In genomic region chr16:75148311-75149195, GRCh38 we compare ENCODE assay signal across 1 cellular context.
TF ChIP-seq lines count a peak whose summit lies in the region.

ZFP1 (plus strand) TSS chr16:75148524; CDS start chr16:75152952, 4,428 bp downstream.

TF ChIP-seq in HepG2, 621 proteins besides CTCF, POLR2A, EP300 and RAD21 (continued from another document and continues in another):
- peak; percentile 84 for TF ChIP-seq ARID5B (CRISPR knock-in tag; IDR thresholded peaks at IDR 0.05)
- no peak for TF ChIP-seq SIN3B (IDR thresholded peaks at IDR 0.05; ENCODE audit: low read length)
- TF ChIP-seq ZMYM4 (CRISPR knock-in tag; IDR thresholded peaks at IDR 0.05): peak; percentile 82
- peak; percentile 72 for TF ChIP-seq AGO1 (IDR thresholded peaks at IDR 0.05; ENCODE audit: low read depth, low read length, poor library complexity, severe bottlenecking)
- 0 out of 2 replicates have a peak, but pooled peaks have one; percentile 70 for TF ChIP-seq KLF9 (CRISPR knock-in tag; IDR thresholded peaks at IDR 0.05; ENCODE audit: low read depth)
- no peak for TF ChIP-seq ZNF382 (CRISPR knock-in tag; IDR thresholded peaks at IDR 0.05; ENCODE audit: borderline replicate concordance)
- peak; percentile 61; the same call in 1 of the 2 replicates for TF ChIP-seq YEATS2 (CRISPR knock-in tag; IDR thresholded peaks at IDR 0.05; ENCODE audit: borderline replicate concordance)
- TF ChIP-seq CENPX (CRISPR knock-in tag; IDR thresholded peaks at IDR 0.05): no peak
- peak; percentile 98 for TF ChIP-seq RBFOX2 (IDR thresholded peaks at IDR 0.05; ENCODE audit: low read depth, low read length)
- peak; percentile 93 for TF ChIP-seq KAT8 (CRISPR knock-in tag; IDR thresholded peaks at IDR 0.05)
- peak; percentile 82 for TF ChIP-seq MXD1 (CRISPR knock-in tag; IDR thresholded peaks at IDR 0.05)
- no peak for TF ChIP-seq ZNF597 (CRISPR knock-in tag; IDR thresholded peaks at IDR 0.05)
- TF ChIP-seq ZNF12 (CRISPR knock-in tag; IDR thresholded peaks at IDR 0.05): no peak
- no peak for TF ChIP-seq ATF6 (CRISPR knock-in tag; conservative IDR thresholded peaks at IDR 0.05)
- TF ChIP-seq ZNF337 (CRISPR knock-in tag; IDR thresholded peaks at IDR 0.05; ENCODE audit: borderline replicate concordance, low read depth): 0 out of 2 replicates have a peak, but pooled peaks have one; percentile 52
- TF ChIP-seq ZNF407 (CRISPR knock-in tag; IDR thresholded peaks at IDR 0.05; ENCODE audit: not compliant biosample characterization): peak; percentile 93
- TF ChIP-seq FOXO4 (CRISPR knock-in tag; conservative IDR thresholded peaks at IDR 0.05): no peak
- peak; percentile 42; the same call in 1 of the 2 replicates for TF ChIP-seq ZMYM2 (CRISPR knock-in tag; IDR thresholded peaks at IDR 0.05)
- no peak for TF ChIP-seq PBX2 (CRISPR knock-in tag; IDR thresholded peaks at IDR 0.05)
- peak; percentile 97 for TF ChIP-seq HOXA5 (CRISPR knock-in tag; IDR thresholded peaks at IDR 0.05)
- no peak for TF ChIP-seq MTF2 (CRISPR knock-in tag; IDR thresholded peaks at IDR 0.05; ENCODE audit: borderline replicate concordance)
- no peak; the same call in 1 of the 2 replicates for TF ChIP-seq RBAK (CRISPR knock-in tag; IDR thresholded peaks at IDR 0.05)
- TF ChIP-seq ZNF317 (CRISPR knock-in tag; IDR thresholded peaks at IDR 0.05): peak; percentile 36; the same call in 1 of the 2 replicates
- peak; percentile 57; the same call in 1 of the 2 replicates for TF ChIP-seq ZNF609 (CRISPR knock-in tag; IDR thresholded peaks at IDR 0.05; ENCODE audit: borderline replicate concordance)
- peak; percentile 94 for TF ChIP-seq MEIS2 (CRISPR knock-in tag; IDR thresholded peaks at IDR 0.05)
- TF ChIP-seq ZNF30 (CRISPR knock-in tag; IDR thresholded peaks at IDR 0.05): no peak
- peak; percentile 83; the same call in 1 of the 2 replicates for TF ChIP-seq ZNF180 (CRISPR knock-in tag; IDR thresholded peaks at IDR 0.05; ENCODE audit: borderline replicate concordance, low read depth)
- 0 out of 2 replicates have a peak, but pooled peaks have one; percentile 44 for TF ChIP-seq ARNTL (CRISPR knock-in tag; IDR thresholded peaks at IDR 0.05)
- no peak for TF ChIP-seq GABPA (IDR thresholded peaks at IDR 0.05; ENCODE audit: low read depth, low read length)
- TF ChIP-seq GABPA (CRISPR knock-in tag; IDR thresholded peaks at IDR 0.05; ENCODE audit: low read depth): peak; percentile 48
- peak; percentile 97 for TF ChIP-seq KDM2A (CRISPR knock-in tag; IDR thresholded peaks at IDR 0.05; ENCODE audit: borderline replicate concordance, low read depth)
- peak; percentile 30; the same call in 1 of the 2 replicates for TF ChIP-seq ZNF326 (CRISPR knock-in tag; IDR thresholded peaks at IDR 0.05; ENCODE audit: borderline replicate concordance)
- TF ChIP-seq ZNF253 (CRISPR knock-in tag; IDR thresholded peaks at IDR 0.05; ENCODE audit: borderline replicate concordance): no peak
